ENCODE assay signal across 25 cellular contexts in genomic region chr22:19921544-19922081, GRCh38.
"Had no signal": no experiment of that assay in that cellular context is flagged by ENCODE, and none has a peak within 500 bp of the region (broad histone marks: within the 10 kb centered on the region; RNA-seq: fewer than 3 reads in every experiment).

No MANE protein-coding gene starts in this region.

- H3K4me3 Mint-ChIP-seq: dendritic cell treated with granulocyte-macrophage colony-stimulating factor and Interleukin-4, amounts not matched to agents 40 ng/mL and 50 ng/mL, for 4 days; immature natural killer cell; naive thymus-derived CD4-positive, alpha-beta T cell; nephron; stimulated activated effector memory CD8-positive, alpha-beta T cell treated with anti-CD3 and anti-CD28 coated beads, Interleukin-12 subunit alpha, Interleukin-12 subunit beta, amount 100 ng/mL, for 72 hours had no signal

- DNase-seq: colonic mucosa; effector CD8-positive, alpha-beta T cell; esophagus squamous epithelium; foreskin melanocyte; hypothalamus; immature natural killer cell; islet precursor cell; mesenchymal stem cell; midbrain; naive thymus-derived CD4-positive, alpha-beta T cell; nucleus accumbens; ovary; psoas muscle; right cardiac atrium; sigmoid colon; stimulated activated CD4-positive, alpha-beta T cell treated with anti-CD3 and anti-CD28 coated beads, Interleukin-2, amount 100 ng/mL, for 24 hours; stimulated activated CD4-positive, alpha-beta T cell treated with anti-CD3 and anti-CD28 coated beads, Interleukin-4, amount 100 ng/mL, for 24 hours; stimulated activated naive CD4-positive, alpha-beta T cell treated with Interleukin-2 at 50 U/mL for 16 hours; stomach; thyroid gland; trophoblast cell had no signal

- H3K4me1 Mint-ChIP-seq: nephron had no signal

- H3K36me3 ChIP-seq: colonic mucosa, ovary had no signal

- ATAC-seq: naive thymus-derived CD4-positive, alpha-beta T cell; psoas muscle; right cardiac atrium; stimulated activated effector memory CD8-positive, alpha-beta T cell treated with anti-CD3 and anti-CD28 coated beads, Interleukin-12 subunit alpha, Interleukin-12 subunit beta, amount 100 ng/mL, for 72 hours had no signal

- H3K27me3 ChIP-seq: colonic mucosa, esophagus squamous epithelium, ovary, sigmoid colon, stomach, thyroid gland, vagina had no signal

- H3K9me3 Mint-ChIP-seq: dendritic cell treated with granulocyte-macrophage colony-stimulating factor and Interleukin-4, amounts not matched to agents 40 ng/mL and 50 ng/mL, for 4 days; immature natural killer cell; naive thymus-derived CD4-positive, alpha-beta T cell; nephron; stimulated activated effector memory CD8-positive, alpha-beta T cell treated with anti-CD3 and anti-CD28 coated beads, Interleukin-12 subunit alpha, Interleukin-12 subunit beta, amount 100 ng/mL, for 72 hours had no signal

- H3K4me1 ChIP-seq: colonic mucosa, esophagus squamous epithelium, psoas muscle, sigmoid colon, thyroid gland, vagina had no signal

- H3K27ac Mint-ChIP-seq: dendritic cell treated with granulocyte-macrophage colony-stimulating factor and Interleukin-4, amounts not matched to agents 40 ng/mL and 50 ng/mL, for 4 days; immature natural killer cell; naive thymus-derived CD4-positive, alpha-beta T cell; nephron; stimulated activated effector memory CD8-positive, alpha-beta T cell treated with anti-CD3 and anti-CD28 coated beads, Interleukin-12 subunit alpha, Interleukin-12 subunit beta, amount 100 ng/mL, for 72 hours had no signal

- H3K4me3 ChIP-seq: colonic mucosa, esophagus squamous epithelium, ovary, psoas muscle, sigmoid colon, stomach, thyroid gland, vagina had no signal

- H3K27me3 Mint-ChIP-seq: dendritic cell treated with granulocyte-macrophage colony-stimulating factor and Interleukin-4, amounts not matched to agents 40 ng/mL and 50 ng/mL, for 4 days; naive thymus-derived CD4-positive, alpha-beta T cell had no signal

- H3K9me3 ChIP-seq: colonic mucosa, esophagus squamous epithelium, ovary, psoas muscle, sigmoid colon, stomach, thyroid gland, vagina had no signal

- H3K27ac ChIP-seq: colonic mucosa, esophagus squamous epithelium, ovary, psoas muscle, sigmoid colon, stomach, thyroid gland, vagina had no signal
